Comparison of ENCODE assay signal across 1 cellular context in genomic region chr16:10262377-10263132, GRCh38.
TF ChIP-seq lines count a peak whose summit lies in the region.

No MANE protein-coding gene starts in this region.

TF ChIP-seq in HepG2, 621 proteins besides CTCF, POLR2A, EP300 and RAD21 (continued from another document and continues in another):
- TF ChIP-seq POGK (CRISPR knock-in tag; conservative IDR thresholded peaks at IDR 0.05) (no peak; the same call in 1 of the 2 replicates), GATAD2A (CRISPR knock-in tag; IDR thresholded peaks at IDR 0.05) (peak; percentile 72), IKZF4 (CRISPR knock-in tag; IDR thresholded peaks at IDR 0.05; ENCODE audit: borderline replicate concordance, low read depth, not compliant biosample characterization) (no peak), ONECUT2 (CRISPR knock-in tag; IDR thresholded peaks at IDR 0.05) (peak; percentile 95), CC2D1A (CRISPR knock-in tag; IDR thresholded peaks at IDR 0.05) (no peak), ZSCAN30 (CRISPR knock-in tag; IDR thresholded peaks at IDR 0.05) (0 out of 2 replicates have a peak, but pooled peaks have one; percentile 33), ZNF746 (CRISPR knock-in tag; IDR thresholded peaks at IDR 0.05) (peak; percentile 10; the same call in 1 of the 2 replicates), NR3C1 (CRISPR knock-in tag; IDR thresholded peaks at IDR 0.05) (no peak), SRF (IDR thresholded peaks at IDR 0.05; ENCODE audit: low read depth, low read length) (no peak), ZNF644 (CRISPR knock-in tag; IDR thresholded peaks at IDR 0.05; ENCODE audit: low read depth) (no peak; the same call in 1 of the 2 replicates), FOXO1 (CRISPR knock-in tag; IDR thresholded peaks at IDR 0.05) (0 out of 2 replicates have a peak, but pooled peaks have one; percentile 19), TRIM24 (CRISPR knock-in tag; IDR thresholded peaks at IDR 0.05) (no peak), RARA (CRISPR knock-in tag; IDR thresholded peaks at IDR 0.05) (peak; percentile 56), EZH2 (conservative IDR thresholded peaks at IDR 0.05; ENCODE audit: low read depth, low read length) (no peak), USF2 (IDR thresholded peaks at IDR 0.05; ENCODE audit: low read depth, low read length) (no peak), USF2 (CRISPR knock-in tag; IDR thresholded peaks at IDR 0.05; ENCODE audit: borderline replicate concordance) (no peak), U2AF2 (IDR thresholded peaks at IDR 0.05; ENCODE audit: low read depth, low read length) (no peak), TBX2 (CRISPR knock-in tag; IDR thresholded peaks at IDR 0.05; ENCODE audit: borderline replicate concordance) (peak; percentile 77), RBFOX2 (IDR thresholded peaks at IDR 0.05; ENCODE audit: low read depth, low read length) (no peak), MIXL1 (CRISPR knock-in tag; IDR thresholded peaks at IDR 0.05) (no peak; the same call in 1 of the 2 replicates), SIX1 (CRISPR knock-in tag; IDR thresholded peaks at IDR 0.05; ENCODE audit: borderline replicate concordance) (peak; percentile 55; the same call in 1 of the 2 replicates), NR2F1 (CRISPR knock-in tag; IDR thresholded peaks at IDR 0.05) (no peak), ZNF652 (CRISPR knock-in tag; IDR thresholded peaks at IDR 0.05; ENCODE audit: borderline replicate concordance, low read depth) (no peak), ZNF503 (CRISPR knock-in tag; IDR thresholded peaks at IDR 0.05) (peak; percentile 90), MYPOP (CRISPR knock-in tag; IDR thresholded peaks at IDR 0.05) (no peak), ZNF878 (CRISPR knock-in tag; IDR thresholded peaks at IDR 0.05) (no peak), ZNF224 (CRISPR knock-in tag; IDR thresholded peaks at IDR 0.05) (no peak), ATF5 (CRISPR knock-in tag; IDR thresholded peaks at IDR 0.05; ENCODE audit: low read depth) (no peak), MEF2D (CRISPR knock-in tag; IDR thresholded peaks at IDR 0.05) (peak; percentile 79; the same call in 1 of the 2 replicates), E2F1 (CRISPR knock-in tag; IDR thresholded peaks at IDR 0.05) (no peak), ZBTB42 (CRISPR knock-in tag; IDR thresholded peaks at IDR 0.05) (no peak), ZNF292 (CRISPR knock-in tag; IDR thresholded peaks at IDR 0.05; ENCODE audit: borderline replicate concordance, low read depth) (no peak), MAFK (conservative IDR thresholded peaks at IDR 0.05 in 1 of 2, IDR thresholded peaks at IDR 0.05 in 1 of 2; ENCODE audit: low read length in 2 of 2) (peak in 1 of 2 experiments; percentile 7; a peak in 1 of 4 replicates), ZNF816 (CRISPR knock-in tag; IDR thresholded peaks at IDR 0.05; ENCODE audit: borderline replicate concordance) (no peak), ZNF598 (CRISPR knock-in tag; IDR thresholded peaks at IDR 0.05; ENCODE audit: borderline replicate concordance) (no peak), ZFP91 (CRISPR knock-in tag; IDR thresholded peaks at IDR 0.05; ENCODE audit: borderline replicate concordance) (no peak), TFDP2 (CRISPR knock-in tag; IDR thresholded peaks at IDR 0.05) (peak; percentile 61), ZNF121 (CRISPR knock-in tag; IDR thresholded peaks at IDR 0.05) (peak; percentile 41), ZFP36L2 (CRISPR knock-in tag; IDR thresholded peaks at IDR 0.05) (no peak), ZNF432 (CRISPR knock-in tag; IDR thresholded peaks at IDR 0.05; ENCODE audit: borderline replicate concordance) (no peak), HOMEZ (CRISPR knock-in tag; IDR thresholded peaks at IDR 0.05; ENCODE audit: low read depth) (no peak), PATZ1 (CRISPR knock-in tag; IDR thresholded peaks at IDR 0.05) (0 out of 2 replicates have a peak, but pooled peaks have one; percentile 22), MXD3 (CRISPR knock-in tag; IDR thresholded peaks at IDR 0.05) (no peak), E2F5 (CRISPR knock-in tag; conservative IDR thresholded peaks at IDR 0.05) (no peak), SMAD3 (CRISPR knock-in tag; IDR thresholded peaks at IDR 0.05) (0 out of 2 replicates have a peak, but pooled peaks have one; percentile 37), TCF7 (IDR thresholded peaks at IDR 0.05; ENCODE audit: low read depth) (peak; percentile 81)
